ENCODE assay signal across 8 cellular contexts in the genomic region with DNA sequence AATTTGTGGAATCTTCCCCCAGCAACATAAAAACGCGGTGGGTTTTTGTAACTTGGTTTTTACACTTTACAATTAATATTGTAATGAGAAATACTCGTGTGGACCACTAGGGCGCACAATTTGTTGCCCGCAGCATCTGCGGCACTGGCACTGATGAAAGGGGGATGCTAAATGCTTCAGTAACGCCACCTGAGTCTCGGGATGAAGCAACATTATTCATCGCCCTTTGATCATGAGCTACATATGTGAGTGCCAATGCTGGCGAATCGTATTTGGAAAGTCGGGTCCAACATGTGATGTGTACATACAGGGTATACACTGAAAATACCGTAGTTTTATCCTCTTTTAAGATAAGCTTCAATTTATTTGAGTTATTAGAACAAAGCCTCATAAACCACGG. TPM values are rescaled to one million over a fixed set of nuclear protein-coding genes. Genes with fewer than 3 reads are reported as not detected.
DNase-seq lines count a peak whose midpoint lies in the region; ATAC-seq and TF ChIP-seq lines count a peak whose summit lies in the region.

No MANE protein-coding gene starts in this region.

- no peak overlapping the region for H3K9ac ChIP-seq in Loucy (ENCODE audit: low read depth, low read length, poor library complexity, severe bottlenecking)

- no peaks in the 10 kb centered on the region for H3K27me3 Mint-ChIP-seq in Caco-2 (ENCODE audit: insufficient read depth, unreplicated experiment)
- no peaks in the 10 kb centered on the region for H3K27me3 Mint-ChIP-seq in stimulated activated naive CD8-positive, alpha-beta T cell treated with anti-CD3 and anti-CD28 coated beads, Interleukin-15, amount 100 ng/mL, for 72 hours

- TF ChIP-seq CTCF in Caco-2 (IDR thresholded peaks at IDR 0.05; ENCODE audit: insufficient read depth in 1 of 2, low read depth in 1 of 2, low read length in 1 of 2, severe bottlenecking in 1 of 2, unreplicated experiment in 1 of 2): peak; percentile 35 to 38
- TF ChIP-seq CTCF in Loucy (conservative IDR thresholded peaks at IDR 0.05; ENCODE audit: low read length): peak; percentile 82
- TF ChIP-seq CTCF in WERI-Rb-1 (IDR thresholded peaks at IDR 0.05; ENCODE audit: low read depth, low read length): peak; percentile 57
- TF ChIP-seq CTCF in cardiac fibroblast (IDR thresholded peaks at IDR 0.05; ENCODE audit: low read depth, low read length): peak; percentile 67

- no peaks in the 10 kb centered on the region for H3K9me3 Mint-ChIP-seq in Caco-2 (ENCODE audit: unreplicated experiment)
- H3K9me3 Mint-ChIP-seq in stimulated activated naive CD8-positive, alpha-beta T cell treated with anti-CD3 and anti-CD28 coated beads, Interleukin-15, amount 100 ng/mL, for 72 hours: no peaks in the 10 kb centered on the region

- H3K4me2 ChIP-seq in Loucy (ENCODE audit: low read depth, low read length, poor library complexity, severe bottlenecking): no peak overlapping the region

- CTCF ChIA-PET in Caco-2 (lab: Charles Lee): interaction anchor here (0.6 to 1.8 kb wide), 2 partner anchors 16 to 217 kb away, joined by 3 to 6 read pairs; no protein-coding TSS in a partner anchor

- ATAC-seq in GM21367 (IDR thresholded peaks at IDR 0.05; ENCODE audit: unreplicated experiment): peak; percentile 78
- ATAC-seq in stimulated activated naive CD8-positive, alpha-beta T cell treated with anti-CD3 and anti-CD28 coated beads, Interleukin-15, amount 100 ng/mL, for 72 hours: peak; percentile 91

- DNase-seq in Caco-2: peak in 1 of 2 experiments; percentile 15
- DNase-seq in WERI-Rb-1: peak; percentile 44
- peak; percentile 41 to 48 for DNase-seq in cardiac fibroblast (ENCODE audit: low read depth in 2 of 2)
- peak; percentile 48 for DNase-seq in medulla oblongata (ENCODE audit: extremely low spot score)
- DNase-seq in stimulated activated naive CD8-positive, alpha-beta T cell treated with anti-CD3 and anti-CD28 coated beads, Interleukin-15, amount 100 ng/mL, for 72 hours: peak; percentile 36 to 51
- no peak for DNase-seq in GOT3 (lab: John Stamatoyannopoulos, UW)

- intact Hi-C loops in Caco-2 (cut with micrococcal nuclease; ENCODE audit: unreplicated experiment): no loop called here

- peaks cover 12% of the 10 kb centered on the region for H3K4me1 Mint-ChIP-seq in Caco-2 (ENCODE audit: low read depth, unreplicated experiment)
- H3K4me1 Mint-ChIP-seq in stimulated activated naive CD8-positive, alpha-beta T cell treated with anti-CD3 and anti-CD28 coated beads, Interleukin-15, amount 100 ng/mL, for 72 hours: no peaks in the 10 kb centered on the region

- no peaks in the 10 kb centered on the region for H3K9me2 ChIP-seq in Loucy (replicated peaks; ENCODE audit: low read depth, low read length)

- no peaks in the 10 kb centered on the region for H3K27me3 ChIP-seq in Caco-2 (replicated peaks; ENCODE audit: control insufficient read depth, insufficient read depth, low read length)
- H3K27me3 ChIP-seq in Loucy (ENCODE audit: insufficient read depth, low read length, poor library complexity, severe bottlenecking): no peaks in the 10 kb centered on the region
- H3K27me3 ChIP-seq in WERI-Rb-1 (ENCODE audit: insufficient read depth, low read depth, severe bottlenecking): no peaks in the 10 kb centered on the region

- H3K36me3 Mint-ChIP-seq in Caco-2 (ENCODE audit: insufficient read depth, unreplicated experiment): peaks cover 4% of the 10 kb centered on the region

- BruUV-seq in Caco-2 (replicated peaks; lab: Mats Ljungman, UMichigan): no TSS peak

- H4K20me1 ChIP-seq in Loucy (ENCODE audit: insufficient read depth, low read length, poor library complexity, severe bottlenecking): no peaks in the 10 kb centered on the region

- POLR2A ChIA-PET in Caco-2 (lab: Charles Lee): no interaction called here

- H3K4me3 Mint-ChIP-seq in Caco-2 (ENCODE audit: unreplicated experiment): no peak overlapping the region
- no peak overlapping the region for H3K4me3 Mint-ChIP-seq in stimulated activated naive CD8-positive, alpha-beta T cell treated with anti-CD3 and anti-CD28 coated beads, Interleukin-15, amount 100 ng/mL, for 72 hours

- H3K36me3 ChIP-seq in Caco-2 (ENCODE audit: control insufficient read depth, insufficient read depth, low read length) (no peaks in the 10 kb centered on the region), Loucy (ENCODE audit: insufficient read depth, low read length) (no peaks in the 10 kb centered on the region), WERI-Rb-1 (no peaks in the 10 kb centered on the region)

- no peak overlapping the region for H3K27ac Mint-ChIP-seq in Caco-2 (ENCODE audit: unreplicated experiment)
- H3K27ac Mint-ChIP-seq in stimulated activated naive CD8-positive, alpha-beta T cell treated with anti-CD3 and anti-CD28 coated beads, Interleukin-15, amount 100 ng/mL, for 72 hours: no peak overlapping the region

- no peaks in the 10 kb centered on the region for H3K79me2 ChIP-seq in Loucy (ENCODE audit: insufficient read depth, low read length)

- H3K27ac ChIP-seq in WERI-Rb-1: no peak overlapping the region

- H3K4me1 ChIP-seq in Caco-2: peaks cover 15% of the 10 kb centered on the region
- no peaks in the 10 kb centered on the region for H3K4me1 ChIP-seq in Loucy (ENCODE audit: insufficient read depth, low read length, poor library complexity, severe bottlenecking)

- H2AFZ ChIP-seq in Loucy (ENCODE audit: low read length): peak overlapping the region; percentile 54; the same call in 1 of the 2 replicates

- H3K9me3 ChIP-seq in Caco-2: no peaks in the 10 kb centered on the region
- H3K9me3 ChIP-seq in Loucy (ENCODE audit: insufficient read depth, low read depth, low read length): no peaks in the 10 kb centered on the region
- H3K9me3 ChIP-seq in WERI-Rb-1 (ENCODE audit: severe bottlenecking): no peaks in the 10 kb centered on the region

- no peak overlapping the region for H3K4me3 ChIP-seq in Caco-2 (ENCODE audit: low read depth, low read length)
- no peak overlapping the region for H3K4me3 ChIP-seq in Loucy (ENCODE audit: low read length, poor library complexity, severe bottlenecking)
- no peak overlapping the region for H3K4me3 ChIP-seq in WERI-Rb-1 (ENCODE audit: low read depth, low read length)
- H3K4me3 ChIP-seq in cardiac fibroblast (replicated peaks in 1 of 2; ENCODE audit: low read depth in 2 of 2, low read length in 2 of 2): no peak overlapping the region

- no peaks in the 10 kb centered on the region for H3F3A ChIP-seq in Loucy (ENCODE audit: low read depth)

RNA-seq across cellular contexts. Expression of a gene that starts 34.2 kb away (rescaled TPM):
- total RNA-seq in Caco-2 (2022): 68.0 and 79.3 TPM in 2 replicates
